Comparison of ENCODE assay signal across 7 cellular contexts in the genomic region with DNA sequence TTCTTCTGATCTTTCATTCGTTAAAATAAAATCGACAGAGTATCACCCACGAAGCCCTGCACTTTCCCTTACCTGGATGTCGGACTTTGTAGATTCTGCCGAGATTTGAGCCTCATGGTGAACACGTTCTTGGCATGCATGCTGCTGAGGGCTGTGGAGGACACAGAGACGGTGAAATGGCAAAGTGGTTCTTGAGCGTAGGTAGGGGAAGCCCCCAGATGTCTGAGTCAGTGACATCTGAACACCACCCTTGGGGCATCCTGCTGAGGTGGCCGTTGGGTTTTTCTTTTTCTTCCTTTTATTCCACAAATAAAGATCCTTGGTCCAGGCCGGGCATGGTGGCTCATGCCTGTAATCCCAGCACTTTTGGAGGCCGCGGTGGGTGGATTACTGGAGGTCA. TPM values are rescaled to one million over a fixed set of nuclear protein-coding genes. Genes with fewer than 3 reads are reported as not detected.
"Had no signal": no experiment of that assay in that cellular context is flagged by ENCODE, and none has a peak within 500 bp of the region (broad histone marks: within the 10 kb centered on the region; RNA-seq: fewer than 3 reads in every experiment).

No MANE protein-coding gene starts in this region.

- H3K9me3 Mint-ChIP-seq: GM23338, H9, HFFc6 had no signal

- DNase-seq: GM23248, GOT3, H9, HCEC 1CT, HFFc6 had no signal

- H3K27ac Mint-ChIP-seq: GM23338, HFFc6 had no signal

- ATAC-seq: GM23338, HCT116 had no signal

- H3K4me1 Mint-ChIP-seq: GM23338 had no signal

- H3K4me3 Mint-ChIP-seq: GM23338, H9, HFFc6 had no signal

RNA-seq across cellular contexts. Expression of a gene that starts 33.9 kb away (rescaled TPM):
- total RNA-seq: GM23248, HFFc6 had no signal
